Comparison of ENCODE assay signal across 8 cellular contexts in genomic region chr2:191051825-191052778, GRCh38. TPM values are rescaled to one million over a fixed set of nuclear protein-coding genes. Genes with fewer than 3 reads are reported as not detected.
A peak's percentile ranks its signal among the peaks of the same experiment; 100 is the strongest.
DNase-seq lines count a peak whose midpoint lies in the region; ATAC-seq and TF ChIP-seq lines count a peak whose summit lies in the region.

No MANE protein-coding gene starts in this region.

- no peak overlapping the region for H3K4me3 Mint-ChIP-seq in immature natural killer cell

- peak; percentile 46 to 49 for TF ChIP-seq CTCF in suprapubic skin (IDR thresholded peaks at IDR 0.05)

- peaks cover 3 to 7% (median 4%) of the 10 kb centered on the region in 3 donors for H3K36me3 Mint-ChIP-seq in immature natural killer cell

- peak; percentile 54 for ATAC-seq in HG02610 (IDR thresholded peaks at IDR 0.05; ENCODE audit: unreplicated experiment)

- no peaks in the 10 kb centered on the region for H3K9me3 ChIP-seq in suprapubic skin

- no peaks in the 10 kb centered on the region for H3K36me3 ChIP-seq in suprapubic skin

- peaks cover 31 to 38% of the 10 kb centered on the region in 2 donors for H3K4me1 Mint-ChIP-seq in immature natural killer cell

- peaks cover 3 to 5% (median 5%) of the 10 kb centered on the region in 3 donors for H3K27me3 Mint-ChIP-seq in immature natural killer cell (ENCODE audit: low read depth in 3 of 3)

- no peak overlapping the region for H3K4me3 ChIP-seq in suprapubic skin

- WGBS in suprapubic skin: 24% methylated on average over 10 of the region's 10 CpGs

- TF ChIP-seq EP300 in suprapubic skin (IDR thresholded peaks at IDR 0.05): no peak

- no peak overlapping the region for H3K27ac Mint-ChIP-seq in immature natural killer cell

- peaks cover 3% of the 10 kb centered on the region for H3K27me3 ChIP-seq in suprapubic skin

- no peak overlapping the region for H3K27ac ChIP-seq in suprapubic skin

- DNase-seq in activated CD4-positive, alpha-beta T cell treated with anti-CD3 and anti-CD28 coated beads for 4 hours: peak; percentile 14 to 44
- no peak for DNase-seq in activated CD4-positive, alpha-beta T cell treated with anti-CD3 and anti-CD28 coated beads for 1 hour
- DNase-seq in NCI-H2227 treated with DMSO at 0.1 percent for 48 hours (lab: John Stamatoyannopoulos, UW) (peak; percentile 79), amniotic epithelial cell (ENCODE audit: low read depth) (peak; percentile 74), immature natural killer cell (peak; percentile 54 to 64 (median 64)), suprapubic skin (ENCODE audit: low spot score in 2 of 2) (no peak), COLO668 (lab: John Stamatoyannopoulos, UW; ENCODE audit: unreplicated experiment) (no peak)

- peaks cover 4% of the 10 kb centered on the region for H3K4me1 ChIP-seq in suprapubic skin

- TF ChIP-seq POLR2A in suprapubic skin (IDR thresholded peaks at IDR 0.05): no peak

- H3K9me3 Mint-ChIP-seq in immature natural killer cell: no peaks in the 10 kb centered on the region

RNA-seq across cellular contexts. Expression of gene STAT1, which starts 38.1 kb away (rescaled TPM):
- 100 to 1,000 TPM in 1 of 3 donors, 10 to 100 TPM in 2; 79.4 to 121 (median 99.4) TPM for polyA plus RNA-seq in immature natural killer cell
- total RNA-seq in suprapubic skin: 10 to 100 TPM; 33.5 to 60.7 (median 37.6) TPM

Comparison
In these comparisons a context has a peak if more than half of its experiments do, and no peak if none do; other contexts are left out.
1. DNase-seq: peak in activated CD4-positive, alpha-beta T cell treated with anti-CD3 and anti-CD28 coated beads for 4 hours (2 of 2), NCI-H2227 treated with DMSO at 0.1 percent for 48 hours (single experiment), amniotic epithelial cell (single experiment) and immature natural killer cell (3 of 3); none in activated CD4-positive, alpha-beta T cell treated with anti-CD3 and anti-CD28 coated beads for 1 hour (single experiment), suprapubic skin (0 of 2) and COLO668 (single experiment).